In genomic region chr14:51989293-51990234, GRCh38 we compare ENCODE assay signal across 8 cellular contexts. TPM values are rescaled to one million over a fixed set of nuclear protein-coding genes. Genes with fewer than 3 reads are reported as not detected.
DNase-seq lines count a peak whose midpoint lies in the region; TF ChIP-seq lines count a peak whose summit lies in the region.

TSS of gene RTRAF (plus strand) at chr14:51989546. CDS start at chr14:51989640, 94 bp downstream.

- peaks cover 5 to 10% of the 10 kb centered on the region in 2 experiments for H3K4me1 Mint-ChIP-seq in H9
- peaks cover 12% of the 10 kb centered on the region for H3K4me1 Mint-ChIP-seq in neural progenitor cell

- H4K20me1 ChIP-seq in H9 (ENCODE audit: control insufficient read depth, insufficient read depth, insufficient read length), result no peaks in the 10 kb centered on the region
- H4K20me1 ChIP-seq in neural progenitor cell (ENCODE audit: low read depth), result peaks cover 26% of the 10 kb centered on the region

- H3K27ac ChIP-seq in H9 (ENCODE audit: insufficient read length, low read depth, low read length) (peak within 1 kb of the TSS; percentile 14), neural progenitor cell (peak within 1 kb of the TSS; percentile 35)

- H3K4ac ChIP-seq in H9 (ENCODE audit: low read depth, low read length), result peak within 1 kb of the TSS; percentile 9; the same call in 1 of the 2 replicates

- no peak within 1 kb of the TSS for H2BK5ac ChIP-seq in H9 (ENCODE audit: insufficient read length, low read length)

- TF ChIP-seq CTCF in H9 (conservative IDR thresholded peaks at IDR 0.05), result no peak
- TF ChIP-seq CTCF in fibroblast of villous mesenchyme (IDR thresholded peaks at IDR 0.05; ENCODE audit: insufficient read depth, low read depth, low read length), result no peak
- TF ChIP-seq CTCF in neural progenitor cell (IDR thresholded peaks at IDR 0.05), result no peak

- no peak within 1 kb of the TSS for H2AK5ac ChIP-seq in H9 (ENCODE audit: insufficient read length, low read length)

- H3K79me1 ChIP-seq in H9 (ENCODE audit: insufficient read depth, low read depth, low read length, poor library complexity, severe bottlenecking), result no peaks in the 10 kb centered on the region

- H2AFZ ChIP-seq in H9 (ENCODE audit: low read length) (no peak within 1 kb of the TSS), neural progenitor cell (replicated peaks) (peak within 1 kb of the TSS; percentile 89)

- no peak within 1 kb of the TSS for H2BK15ac ChIP-seq in H9 (ENCODE audit: low read depth, low read length)

- no peak within 1 kb of the TSS for H2BK120ac ChIP-seq in H9 (ENCODE audit: low read depth, low read length, poor library complexity, severe bottlenecking)

- H4K8ac ChIP-seq in H9 (replicated peaks; ENCODE audit: insufficient read length, low read depth, low read length), result peak within 1 kb of the TSS; percentile 8

- H2BK20ac ChIP-seq in H9 (ENCODE audit: low read depth, low read length, poor library complexity, severe bottlenecking), result no peak within 1 kb of the TSS

- no peak within 1 kb of the TSS for H3K23ac ChIP-seq in H9 (ENCODE audit: insufficient read length, low read depth, low read length)

- H3K9me3 Mint-ChIP-seq in H9 (no peaks in the 10 kb centered on the region), neural progenitor cell (no peaks in the 10 kb centered on the region)

- no peak within 1 kb of the TSS for H2BK12ac ChIP-seq in H9 (ENCODE audit: insufficient read length, low read depth, low read length)

- H3K36me3 Mint-ChIP-seq in H9 (ENCODE audit: insufficient read depth in 1 of 3, low read depth in 3 of 3) (peaks cover 17 to 32% (median 29%) of the 10 kb centered on the region in 3 experiments; a peak in 6 of 7 replicates), neural progenitor cell (peaks cover 5% of the 10 kb centered on the region)

- peak within 1 kb of the TSS; percentile 90 for H4K5ac ChIP-seq in H9 (ENCODE audit: insufficient read length, low read depth, low read length)

- H3K23me2 ChIP-seq in H9 (ENCODE audit: insufficient read length, low read depth, low read length, poor library complexity, severe bottlenecking), result peaks cover 5% of the 10 kb centered on the region

- H3K18ac ChIP-seq in H9 (ENCODE audit: insufficient read length, low read depth, low read length), result peak within 1 kb of the TSS; percentile 96

- H3K4me2 ChIP-seq in H9 (ENCODE audit: insufficient read depth, insufficient read length, low read length) (peak within 1 kb of the TSS; percentile 98), neural progenitor cell (peak within 1 kb of the TSS; percentile 84)

- peaks cover 15% of the 10 kb centered on the region for H3F3A ChIP-seq in neural progenitor cell (ENCODE audit: low read depth)

- H3T11ph ChIP-seq in H9 (ENCODE audit: low read length), result no peak within 1 kb of the TSS

- no peaks in the 10 kb centered on the region for H3K9me3 ChIP-seq in ES-I3 (ENCODE audit: control insufficient read depth, insufficient read depth, low read length)
- no peaks in the 10 kb centered on the region for H3K9me3 ChIP-seq in H9 (ENCODE audit: control insufficient read depth, low read depth, low read length)
- no peaks in the 10 kb centered on the region for H3K9me3 ChIP-seq in MG63
- no peaks in the 10 kb centered on the region for H3K9me3 ChIP-seq in neural progenitor cell (ENCODE audit: low read depth)

- H3K4me3 ChIP-seq in MG63 (peak within 1 kb of the TSS; percentile 86), fibroblast of villous mesenchyme (ENCODE audit: low read depth, low read length) (peak within 1 kb of the TSS; percentile 88), neural progenitor cell (peak within 1 kb of the TSS; percentile 93)

- H3K27ac Mint-ChIP-seq in H9, result peak within 1 kb of the TSS; percentile 93 to 97 (median 95)
- peak within 1 kb of the TSS; percentile 89 for H3K27ac Mint-ChIP-seq in neural progenitor cell

- H3K27me3 ChIP-seq in H9 (ENCODE audit: insufficient read depth, low read length) (no peaks in the 10 kb centered on the region), MG63 (no peaks in the 10 kb centered on the region), neural progenitor cell (no peaks in the 10 kb centered on the region)

- H3K56ac ChIP-seq in H9 (ENCODE audit: insufficient read length, low read depth, low read length), result no peak within 1 kb of the TSS

- H3K4me1 ChIP-seq in ES-I3 (ENCODE audit: insufficient read depth, low read length), result no peaks in the 10 kb centered on the region
- no peaks in the 10 kb centered on the region for H3K4me1 ChIP-seq in H9 (ENCODE audit: insufficient read depth, low read length)
- peaks cover 12% of the 10 kb centered on the region for H3K4me1 ChIP-seq in neural progenitor cell

- H3K36me3 ChIP-seq in ES-I3 (ENCODE audit: insufficient read depth, low read length) (peaks cover 4% of the 10 kb centered on the region), MG63 (peaks cover 26% of the 10 kb centered on the region), neural progenitor cell (peaks cover 25% of the 10 kb centered on the region)

- peak within 1 kb of the TSS; percentile 87 to 98 for H3K4me3 Mint-ChIP-seq in H9
- peak within 1 kb of the TSS; percentile 99 for H3K4me3 Mint-ChIP-seq in neural progenitor cell

- no CpG with 5 or more reads among the region's 72 CpGs for WGBS in H9 (ENCODE audit: extremely low coverage, insufficient read length, low lambda C conversion rate)

- peaks cover 4% of the 10 kb centered on the region; the same call in 1 of the 2 replicates for H3K27me3 Mint-ChIP-seq in H9 (ENCODE audit: low read depth)
- no peaks in the 10 kb centered on the region for H3K27me3 Mint-ChIP-seq in neural progenitor cell (ENCODE audit: insufficient read depth, low read depth)

- H3K79me2 ChIP-seq in H9 (ENCODE audit: insufficient read depth, low read length) (peaks cover 8% of the 10 kb centered on the region; the same call in 1 of the 2 replicates), neural progenitor cell (ENCODE audit: low read depth) (peaks cover 52% of the 10 kb centered on the region)

- H4K91ac ChIP-seq in H9 (ENCODE audit: insufficient read length, low read depth, low read length), result no peak within 1 kb of the TSS

- DNase-seq in H9, result peak; percentile 92
- peak; percentile 90 for DNase-seq in MG63
- peak; percentile 92 for DNase-seq in SHP77 treated with DMSO at 0.1 percent for 48 hours (lab: John Stamatoyannopoulos, UW)
- peak; percentile 88 for DNase-seq in activated gamma-delta T cell treated with Interleukin-2 at 50 U/mL for 16 hours
- peak; percentile 94 for DNase-seq in fibroblast of villous mesenchyme (ENCODE audit: low read depth)
- DNase-seq in neural progenitor cell (ENCODE audit: low spot score), result peak; percentile 94
- peak; percentile 87 for DNase-seq in stromal cell of bone marrow (ENCODE audit: low read depth)

- H3K9ac ChIP-seq in ES-I3 (ENCODE audit: low read depth, low read length) (peak within 1 kb of the TSS; percentile 86), H9 (ENCODE audit: extremely low read depth, insufficient read length, low read length) (peak within 1 kb of the TSS; percentile 98), neural progenitor cell (peak within 1 kb of the TSS; percentile 93)

- H3K14ac ChIP-seq in H9 (ENCODE audit: insufficient read depth, low read length), result peak within 1 kb of the TSS; percentile 97

RNA-seq across cellular contexts. Expression of gene RTRAF, which starts in this region (rescaled TPM):
- total RNA-seq in H9 (2021) (347 and 350 TPM in 2 replicates), fibroblast of villous mesenchyme (49.3 and 64.3 TPM in 2 replicates), neural progenitor cell (ENCODE audit: low replicate concordance) (149 and 414 TPM in 2 replicates)
- total RNA-seq in MG63 (2014; rRNA removed; shearing (Covaris generic); ENCODE audit: low replicate concordance), result 76.2 and 77.2 TPM in 2 replicates

Comparison
In these comparisons a context has a peak if more than half of its experiments do, and no peak if none do; other contexts are left out.
1. Peak in every context shown above with its lines: DNase-seq, H3K4me3 ChIP-seq and H3K27ac ChIP-seq.